ENCODE assay signal across 11 cellular contexts in genomic region chr3:46565113-46565490, GRCh38. TPM values are rescaled to one million over a fixed set of nuclear protein-coding genes. Genes with fewer than 3 reads are reported as not detected.
A peak's percentile ranks its signal among the peaks of the same experiment; 100 is the strongest.
DNase-seq lines count a peak whose midpoint lies in the region; ATAC-seq and TF ChIP-seq lines count a peak whose summit lies in the region.
"Had no signal": no experiment of that assay in that cellular context is flagged by ENCODE, and none has a peak within 500 bp of the region (broad histone marks: within the 10 kb centered on the region; RNA-seq: fewer than 3 reads in every experiment).

No MANE protein-coding gene starts in this region.

- H3K36me3 ChIP-seq in iPS-20b (ENCODE audit: insufficient read depth, low read depth, low read length) (no peaks in the 10 kb centered on the region), smooth muscle cell (ENCODE audit: low read depth) (no peaks in the 10 kb centered on the region)

- DNase-seq in activated CD4-positive, alpha-beta T cell treated with anti-CD3 and anti-CD28 coated beads for 36 hours = no peak
- DNase-seq in activated CD4-positive, alpha-beta T cell treated with anti-CD3 and anti-CD28 coated beads, Interleukin-2, amount 50 U/mL, for 1 hour = no peak
- DNase-seq in activated CD8-positive, alpha-beta T cell treated with anti-CD3 and anti-CD28 coated beads for 36 hours = no peak
- DNase-seq in smooth muscle cell (lab: John Stamatoyannopoulos, UW; ENCODE audit: unreplicated experiment) (no peak), GM13977 (ENCODE audit: low spot score) (no peak)
- DNase-seq in stimulated activated CD4-positive, alpha-beta T cell treated with anti-CD3 and anti-CD28 coated beads, Interleukin-1b, Interleukin-23, amount 100 ng/mL, for 48 hours = no peak
- DNase-seq: GOT3 had no signal

- peaks cover 16% of the 10 kb centered on the region; the same call in 1 of the 2 replicates for H3K27me3 ChIP-seq in iPS-20b (ENCODE audit: insufficient read depth, low read length)
- H3K27me3 ChIP-seq in smooth muscle cell (ENCODE audit: low read depth) = no peaks in the 10 kb centered on the region

- H2AFZ ChIP-seq in smooth muscle cell (ENCODE audit: low read depth) = no peak overlapping the region

- no peaks in the 10 kb centered on the region for H3K9me3 Mint-ChIP-seq in activated CD4-positive, alpha-beta T cell treated with anti-CD3 and anti-CD28 coated beads for 36 hours (ENCODE audit: low read depth)
- H3K9me3 Mint-ChIP-seq in activated CD8-positive, alpha-beta T cell treated with anti-CD3 and anti-CD28 coated beads for 36 hours = peaks cover 2% of the 10 kb centered on the region

- H3K4me3 ChIP-seq in iPS-20b (ENCODE audit: low read length) = peak overlapping the region; percentile 76; the same call in 1 of the 2 replicates
- peak overlapping the region; percentile 54 for H3K4me3 ChIP-seq in smooth muscle cell

- H3K4me3 Mint-ChIP-seq in activated CD4-positive, alpha-beta T cell treated with anti-CD3 and anti-CD28 coated beads for 36 hours = peak overlapping the region; percentile 58
- peak overlapping the region; percentile 60 for H3K4me3 Mint-ChIP-seq in activated CD8-positive, alpha-beta T cell treated with anti-CD3 and anti-CD28 coated beads for 36 hours

- no peaks in the 10 kb centered on the region for H3F3A ChIP-seq in smooth muscle cell (ENCODE audit: low read depth)

- POLR2A ChIA-PET in activated CD4-positive, alpha-beta T cell treated with anti-CD3 and anti-CD28 coated beads for 36 hours (lab: Charles Lee) = interaction anchor here (0.6 to 0.7 kb wide), 2 partner anchors 20 to 351 kb away, joined by 3 to 4 read pairs; no protein-coding TSS in a partner anchor
- POLR2A ChIA-PET in activated CD8-positive, alpha-beta T cell treated with anti-CD3 and anti-CD28 coated beads for 36 hours (lab: Charles Lee) = interaction anchor here (1.3 kb wide), 1 partner anchor 77 kb away, joined by 3 read pairs; no protein-coding TSS in a partner anchor

- TF ChIP-seq CTCF in activated CD8-positive, alpha-beta T cell treated with anti-CD3 and anti-CD28 coated beads for 36 hours (IDR thresholded peaks at IDR 0.05) = no peak
- TF ChIP-seq CTCF in smooth muscle cell (IDR thresholded peaks at IDR 0.05; ENCODE audit: borderline replicate concordance, insufficient read depth, poor library complexity, severe bottlenecking) = no peak
- no peak for TF ChIP-seq CTCF in GM13977 (IDR thresholded peaks at IDR 0.05; ENCODE audit: extremely low read depth, insufficient read depth, missing control alignments)

- no peaks in the 10 kb centered on the region for H4K20me1 ChIP-seq in smooth muscle cell (ENCODE audit: low read depth)

- no peaks in the 10 kb centered on the region for H3K36me3 Mint-ChIP-seq in activated CD4-positive, alpha-beta T cell treated with anti-CD3 and anti-CD28 coated beads for 36 hours (ENCODE audit: low read depth)
- H3K36me3 Mint-ChIP-seq in activated CD8-positive, alpha-beta T cell treated with anti-CD3 and anti-CD28 coated beads for 36 hours (ENCODE audit: low read depth) = no peaks in the 10 kb centered on the region

- H3K27ac ChIP-seq in iPS-20b (ENCODE audit: low read length) = peak overlapping the region; percentile 39
- H3K27ac ChIP-seq in smooth muscle cell (ENCODE audit: low read depth) = no peak overlapping the region
- H3K27ac ChIP-seq: RWPE1 had no signal

- H3K27me3 Mint-ChIP-seq in activated CD4-positive, alpha-beta T cell treated with anti-CD3 and anti-CD28 coated beads for 36 hours = peaks cover 16% of the 10 kb centered on the region
- peaks cover 21% of the 10 kb centered on the region for H3K27me3 Mint-ChIP-seq in activated CD8-positive, alpha-beta T cell treated with anti-CD3 and anti-CD28 coated beads for 36 hours

- H3K9ac ChIP-seq in iPS-20b (ENCODE audit: low read depth, low read length) (peak overlapping the region; percentile 82; the same call in 1 of the 2 replicates), smooth muscle cell (ENCODE audit: low read depth) (no peak overlapping the region)

- CTCF ChIA-PET in activated CD4-positive, alpha-beta T cell treated with anti-CD3 and anti-CD28 coated beads for 36 hours (lab: Charles Lee) = interaction anchor here (0.7 to 2.1 kb wide), 4 partner anchors 24 to 99 kb away, joined by 3 to 18 read pairs (median 4); no protein-coding TSS in a partner anchor
- CTCF ChIA-PET in activated CD8-positive, alpha-beta T cell treated with anti-CD3 and anti-CD28 coated beads for 36 hours (lab: Charles Lee) = interaction anchor here (0.9 to 2.3 kb wide), 4 partner anchors 21 to 76 kb away, joined by 3 to 12 read pairs (median 6); no protein-coding TSS in a partner anchor

- ATAC-seq in activated CD4-positive, alpha-beta T cell treated with anti-CD3 and anti-CD28 coated beads for 36 hours = peak; percentile 19
- ATAC-seq in activated CD8-positive, alpha-beta T cell treated with anti-CD3 and anti-CD28 coated beads for 36 hours = no peak
- ATAC-seq in GM21619 (IDR thresholded peaks at IDR 0.05; ENCODE audit: unreplicated experiment) = no peak

- H3K27ac Mint-ChIP-seq in activated CD4-positive, alpha-beta T cell treated with anti-CD3 and anti-CD28 coated beads for 36 hours = no peak overlapping the region
- H3K27ac Mint-ChIP-seq in activated CD8-positive, alpha-beta T cell treated with anti-CD3 and anti-CD28 coated beads for 36 hours = no peak overlapping the region

- intact Hi-C loops in activated CD4-positive, alpha-beta T cell treated with anti-CD3 and anti-CD28 coated beads for 36 hours (cut with DNase I, micrococcal nuclease) = no loop called here
- intact Hi-C loops in activated CD8-positive, alpha-beta T cell treated with anti-CD3 and anti-CD28 coated beads for 36 hours (cut with micrococcal nuclease) = no loop called here

- H3K9me3 ChIP-seq in iPS-20b (ENCODE audit: insufficient read depth, low read depth, low read length) (peaks cover 6% of the 10 kb centered on the region; the same call in 1 of the 2 replicates), smooth muscle cell (replicated peaks; ENCODE audit: low read depth) (no peaks in the 10 kb centered on the region)

- H3K4me1 Mint-ChIP-seq in activated CD4-positive, alpha-beta T cell treated with anti-CD3 and anti-CD28 coated beads for 36 hours = peaks cover 13% of the 10 kb centered on the region
- peaks cover 7% of the 10 kb centered on the region for H3K4me1 Mint-ChIP-seq in activated CD8-positive, alpha-beta T cell treated with anti-CD3 and anti-CD28 coated beads for 36 hours (ENCODE audit: low read depth)

- in situ Hi-C loops in GM13977 (cut with MboI; ENCODE audit: low pct_unique_long_range_greater_than_20kb, low sequenced_read_pairs, unreplicated experiment) = no loop called here

- H3K79me2 ChIP-seq in smooth muscle cell (ENCODE audit: low read depth) = no peaks in the 10 kb centered on the region

- H3K4me1 ChIP-seq in iPS-20b (ENCODE audit: insufficient read depth, low read length) (peaks cover 21% of the 10 kb centered on the region; the same call in 1 of the 2 replicates), smooth muscle cell (ENCODE audit: low read depth) (no peaks in the 10 kb centered on the region)

- 69% methylated on average over 4 of the region's 4 CpGs for WGBS in smooth muscle cell (ENCODE audit: low lambda C conversion rate)

- peak overlapping the region; percentile 89 for H3K4me2 ChIP-seq in smooth muscle cell

RNA-seq across cellular contexts. Expression of gene LRRC2, which starts 1.0 kb away (rescaled TPM):
- under 1 TPM in 1 of 2 experiments, not detected in 1; 0.04 TPM for total RNA-seq in activated CD4-positive, alpha-beta T cell treated with anti-CD3 and anti-CD28 coated beads for 36 hours
- not detected for total RNA-seq in activated CD8-positive, alpha-beta T cell treated with anti-CD3 and anti-CD28 coated beads for 36 hours
- 1.0 and 2.0 TPM in 2 replicates for total RNA-seq in smooth muscle cell
- 1.7 and 2.7 TPM in 2 replicates for polyA plus RNA-seq in smooth muscle cell

RNA-seq across cellular contexts. Expression of gene FAM240A, which starts 47.2 kb away (rescaled TPM):
- not detected for total RNA-seq in activated CD4-positive, alpha-beta T cell treated with anti-CD3 and anti-CD28 coated beads for 36 hours
- total RNA-seq in activated CD8-positive, alpha-beta T cell treated with anti-CD3 and anti-CD28 coated beads for 36 hours = not detected
- not detected in 2 replicates for total RNA-seq in smooth muscle cell
- polyA plus RNA-seq in smooth muscle cell = not detected in 2 replicates
- total RNA-seq: lung had no signal
- polyA plus RNA-seq: lung had no signal
